8 cellular contexts compared by ENCODE assay signal in genomic region chr9:128684065-128684324, GRCh38. TPM values are rescaled to one million over a fixed set of nuclear protein-coding genes. Genes with fewer than 3 reads are reported as not detected.
DNase-seq lines count a peak whose midpoint lies in the region; ATAC-seq and TF ChIP-seq lines count a peak whose summit lies in the region.

No MANE protein-coding gene starts in this region.

- CTCF ChIA-PET in BJ (lab: Yijun Ruan, JAX), result interaction anchor here (0.6 to 1.4 kb wide), 3 partner anchors 13 to 48 kb away, joined by 3 to 4 read pairs (median 3); no protein-coding TSS in a partner anchor

- H3K4me1 ChIP-seq in HUES6 (ENCODE audit: control insufficient read depth, insufficient read depth, low read length) (peaks cover 23% of the 10 kb centered on the region), colonic mucosa (peaks cover 8% of the 10 kb centered on the region)

- in situ Hi-C loops in KBM-7 (cut with MboI; ENCODE audit: low pct_unique_long_range_greater_than_20kb, low sequenced_read_pairs), result no loop called here

- peaks cover 44 to 51% of the 10 kb centered on the region in 2 donors for H3K4me1 Mint-ChIP-seq in natural killer cell

- ATAC-seq in natural killer cell (no peak), GM18907 (IDR thresholded peaks at IDR 0.05; ENCODE audit: unreplicated experiment) (no peak)

- no peaks in the 10 kb centered on the region for H3K27me3 Mint-ChIP-seq in natural killer cell (ENCODE audit: low read depth in 2 of 2)

- H3K4me3 Mint-ChIP-seq in natural killer cell, result peak overlapping the region; percentile 94

- no peaks in the 10 kb centered on the region for H3K36me3 Mint-ChIP-seq in natural killer cell

- POLR2A ChIA-PET in BJ (lab: Charles Lee), result no interaction called here

- peak overlapping the region; percentile 96 to 99 for H3K27ac Mint-ChIP-seq in natural killer cell

- H3K9me3 Mint-ChIP-seq in natural killer cell, result no peaks in the 10 kb centered on the region

- H3K36me3 ChIP-seq in BJ (ENCODE audit: control insufficient read depth, insufficient read depth, low read length), result no peaks in the 10 kb centered on the region
- H3K36me3 ChIP-seq in HUES6 (ENCODE audit: control insufficient read depth, insufficient read depth, low read length), result peaks cover 5% of the 10 kb centered on the region; the same call in 1 of the 2 replicates
- H3K36me3 ChIP-seq in colonic mucosa, result no peaks in the 10 kb centered on the region

- DNase-seq in BJ (ENCODE audit: low read depth) (no peak), colonic mucosa (no peak), natural killer cell (no peak), NCI-H526 (lab: John Stamatoyannopoulos, UW) (no peak), KBM-7 (no peak), NCI-H1048 (lab: John Stamatoyannopoulos, UW) (no peak)

- TF ChIP-seq CTCF in BJ (IDR thresholded peaks at IDR 0.05; ENCODE audit: insufficient read depth, low read depth, low read length) (no peak), colonic mucosa (IDR thresholded peaks at IDR 0.05) (no peak), natural killer cell (IDR thresholded peaks at IDR 0.05) (no peak)

- intact Hi-C loops in colonic mucosa (cut with DNase I) (no loop called here), natural killer cell (cut with micrococcal nuclease) (no loop called here)

- H3K27me3 ChIP-seq in BJ (ENCODE audit: control insufficient read depth, insufficient read depth, low read length) (no peaks in the 10 kb centered on the region), HUES6 (ENCODE audit: control insufficient read depth, insufficient read depth, low read length) (no peaks in the 10 kb centered on the region), colonic mucosa (no peaks in the 10 kb centered on the region)

- H3K27ac ChIP-seq in HUES6 (ENCODE audit: low read depth, low read length), result peak overlapping the region; percentile 97
- peak overlapping the region; percentile 96 for H3K27ac ChIP-seq in colonic mucosa

- H3K4me3 ChIP-seq in BJ (ENCODE audit: low read depth, low read length) (peak overlapping the region; percentile 59), HUES6 (ENCODE audit: low read depth, low read length) (peak overlapping the region; percentile 76), colonic mucosa (peak overlapping the region; percentile 59)

- H3K9me3 ChIP-seq in HUES6 (ENCODE audit: control insufficient read depth, insufficient read depth, low read depth, low read length) (peaks cover 2% of the 10 kb centered on the region; the same call in 1 of the 2 replicates), colonic mucosa (no peaks in the 10 kb centered on the region)

- H3K9ac ChIP-seq in HUES6 (ENCODE audit: low read length), result peak overlapping the region; percentile 97
- H3K9ac ChIP-seq in colonic mucosa (ENCODE audit: low read depth in 2 of 2, low read length in 2 of 2), result peak overlapping the region; percentile 62 to 93

RNA-seq across cellular contexts. Expression of gene SET, which starts 5.0 kb away (rescaled TPM):
- 51.6 and 130 TPM in 2 replicates for polyA plus RNA-seq in BJ (2011; rRNA removed)
- polyA minus RNA-seq in BJ (2011; rRNA and poly(A)+ RNA removed), result 55.0 and 55.1 TPM in 2 replicates
- total RNA-seq in colonic mucosa (100 to 1,000 TPM; 222 to 348 TPM), natural killer cell (100 to 1,000 TPM; 331 to 341 (median 334) TPM)

RNA-seq across cellular contexts. Expression of gene PKN3, which starts 18.3 kb away (rescaled TPM):
- polyA plus RNA-seq in BJ (2011; rRNA removed), result 2.8 and 3.4 TPM in 2 replicates
- polyA minus RNA-seq in BJ (2011; rRNA and poly(A)+ RNA removed), result 4.2 and 4.7 TPM in 2 replicates
- total RNA-seq in colonic mucosa (1 to 10 TPM; 2.8 to 7.5 TPM), natural killer cell (1 to 10 TPM; 3.6 to 4.5 (median 3.9) TPM)

RNA-seq across cellular contexts. Expression of gene DYNC2I2, which starts 27.3 kb away (rescaled TPM):
- 22.0 and 50.4 TPM in 2 replicates for polyA plus RNA-seq in BJ (2011; rRNA removed)
- 23.9 and 26.2 TPM in 2 replicates for polyA minus RNA-seq in BJ (2011; rRNA and poly(A)+ RNA removed)
- total RNA-seq in colonic mucosa (100 to 1,000 TPM in 1 of 2 donors, 10 to 100 TPM in 1; 39.7 to 152 TPM), natural killer cell (1 to 10 TPM; 5.2 to 6.3 (median 5.5) TPM)

RNA-seq across cellular contexts. Expression of gene ZDHHC12, which starts 39.9 kb away (rescaled TPM):
- 41.6 and 60.0 TPM in 2 replicates for polyA plus RNA-seq in BJ (2011; rRNA removed)
- 13.7 and 15.9 TPM in 2 replicates for polyA minus RNA-seq in BJ (2011; rRNA and poly(A)+ RNA removed)
- total RNA-seq in colonic mucosa (100 to 1,000 TPM in 1 of 2 donors, 10 to 100 TPM in 1; 69.9 to 129 TPM), natural killer cell (10 to 100 TPM; 26.1 to 37.1 (median 28.6) TPM)

Comparison
In these comparisons a context has a peak if more than half of its experiments do, and no peak if none do; other contexts are left out.
1. RNA of gene DYNC2I2, which starts 27.3 kb away (total RNA-seq): 39.7 to 152 TPM in colonic mucosa; 5.2 to 6.3 TPM in natural killer cell; every median in the first group is over 4 times any median in the second.
2. Peak in every context shown above with its lines, with median percentiles within 50 percentile points of each other: H3K4me3 ChIP-seq.